ENCODE assay signal across 8 cellular contexts in genomic region chr14:75295061-75295461, GRCh38. TPM values are rescaled to one million over a fixed set of nuclear protein-coding genes. Genes with fewer than 3 reads are reported as not detected.
DNase-seq lines count a peak whose midpoint lies in the region; ATAC-seq and TF ChIP-seq lines count a peak whose summit lies in the region.

No MANE protein-coding gene starts in this region.

- H3K27me3 ChIP-seq in Caco-2 (replicated peaks; ENCODE audit: control insufficient read depth, insufficient read depth, low read length) (no peaks in the 10 kb centered on the region), Karpas-422 (ENCODE audit: low read length) (no peaks in the 10 kb centered on the region), parathyroid adenoma (ENCODE audit: control insufficient read depth, insufficient read depth, low read length) (no peaks in the 10 kb centered on the region)

- peak overlapping the region; percentile 71 for H3K4me3 Mint-ChIP-seq in Caco-2 (ENCODE audit: unreplicated experiment)

- peaks cover 6% of the 10 kb centered on the region for H3K4me1 Mint-ChIP-seq in Caco-2 (ENCODE audit: low read depth, unreplicated experiment)

- H3K27ac ChIP-seq in Karpas-422 (ENCODE audit: low read length): no peak overlapping the region
- H3K27ac ChIP-seq in parathyroid adenoma: peak overlapping the region; percentile 96

- intact Hi-C loops in Caco-2 (cut with micrococcal nuclease; ENCODE audit: unreplicated experiment): loop anchor here (1.0 to 10.0 kb wide), 3 partner anchors 16 to 168 kb away; partner anchors contain the start of genes FOS and NEK9
- intact Hi-C loops in left ventricle myocardium superior (cut with micrococcal nuclease): no loop called here

- H3K79me2 ChIP-seq in Karpas-422 (ENCODE audit: low read length) (no peaks in the 10 kb centered on the region), parathyroid adenoma (no peaks in the 10 kb centered on the region)

- H3K4me1 ChIP-seq in Caco-2 (peaks cover 24% of the 10 kb centered on the region), Karpas-422 (ENCODE audit: low read length) (peaks cover 27% of the 10 kb centered on the region), parathyroid adenoma (peaks cover 11% of the 10 kb centered on the region)

- H3K9me3 ChIP-seq in Caco-2 (no peaks in the 10 kb centered on the region), Karpas-422 (ENCODE audit: low read length) (no peaks in the 10 kb centered on the region), parathyroid adenoma (ENCODE audit: control insufficient read depth, low read length) (no peaks in the 10 kb centered on the region)

- H2AFZ ChIP-seq in Karpas-422 (ENCODE audit: low read length) (peak overlapping the region; percentile 78), parathyroid adenoma (peak overlapping the region; percentile 59)

- CTCF ChIA-PET in Caco-2 (lab: Charles Lee): interaction anchor here (0.7 to 3.4 kb wide), 5 partner anchors 11 to 163 kb away, joined by 3 to 36 read pairs (median 4); no protein-coding TSS in a partner anchor

- no peaks in the 10 kb centered on the region for H3K27me3 Mint-ChIP-seq in Caco-2 (ENCODE audit: insufficient read depth, unreplicated experiment)

- ATAC-seq in left ventricle myocardium superior (peak; percentile 51), HG02870 (IDR thresholded peaks at IDR 0.05; ENCODE audit: unreplicated experiment) (no peak), HG03432 (IDR thresholded peaks at IDR 0.05; ENCODE audit: unreplicated experiment) (no peak)

- no peaks in the 10 kb centered on the region for H3K9me3 Mint-ChIP-seq in Caco-2 (ENCODE audit: unreplicated experiment)

- DNase-seq in Caco-2 (peak; percentile 74 to 89), Karpas-422 (no peak), amniotic epithelial cell (ENCODE audit: low read depth) (peak; percentile 84), left ventricle myocardium superior (peak; percentile 72), NCI-H774 (lab: John Stamatoyannopoulos, UW) (no peak)

- H3K36me3 ChIP-seq in Caco-2 (ENCODE audit: control insufficient read depth, insufficient read depth, low read length) (no peaks in the 10 kb centered on the region), Karpas-422 (ENCODE audit: insufficient read depth, low read length) (no peaks in the 10 kb centered on the region), parathyroid adenoma (ENCODE audit: control insufficient read depth, insufficient read depth, low read length) (no peaks in the 10 kb centered on the region)

- no peaks in the 10 kb centered on the region for H3K9me2 ChIP-seq in Karpas-422 (replicated peaks; ENCODE audit: insufficient read depth, low read length)

- H3K36me3 Mint-ChIP-seq in Caco-2 (ENCODE audit: insufficient read depth, unreplicated experiment): peaks cover 9% of the 10 kb centered on the region

- no TSS peak for BruUV-seq in Caco-2 (replicated peaks; lab: Mats Ljungman, UMichigan)

- H3K9ac ChIP-seq in Karpas-422 (ENCODE audit: low read length): peak overlapping the region; percentile 71
- no peak overlapping the region for H3K9ac ChIP-seq in parathyroid adenoma

- H3K4me3 ChIP-seq in Caco-2 (ENCODE audit: low read depth, low read length) (peak overlapping the region; percentile 40), Karpas-422 (ENCODE audit: low read length) (peak overlapping the region; percentile 75), parathyroid adenoma (ENCODE audit: low read depth, low read length) (peak overlapping the region; percentile 79)

- no peak for TF ChIP-seq CTCF in Caco-2 (IDR thresholded peaks at IDR 0.05; ENCODE audit: insufficient read depth in 1 of 2, low read depth in 1 of 2, low read length in 1 of 2, severe bottlenecking in 1 of 2, unreplicated experiment in 1 of 2)
- no peak for TF ChIP-seq CTCF in parathyroid adenoma (IDR thresholded peaks at IDR 0.05)

- H3K27ac Mint-ChIP-seq in Caco-2 (ENCODE audit: unreplicated experiment): peak overlapping the region; percentile 86

- H4K20me1 ChIP-seq in Karpas-422 (ENCODE audit: insufficient read depth, low read depth, low read length): no peaks in the 10 kb centered on the region

- peak overlapping the region; percentile 92 for H3K4me2 ChIP-seq in Karpas-422 (ENCODE audit: low read depth, low read length, poor library complexity, severe bottlenecking)
- H3K4me2 ChIP-seq in parathyroid adenoma (ENCODE audit: low read length): peak overlapping the region; percentile 92

- POLR2A ChIA-PET in Caco-2 (lab: Charles Lee): interaction anchor here (0.6 to 5.9 kb wide), 5 partner anchors 12 to 168 kb away, joined by 4 to 99 read pairs (median 16); partner anchors contain the start of gene NEK9

RNA-seq across cellular contexts. Expression of gene FOS, which starts 16.4 kb away (rescaled TPM):
- total RNA-seq in Caco-2 (2022) (72.7 and 73.7 TPM in 2 replicates), left ventricle myocardium superior (25.4 TPM)
- total RNA-seq in Karpas-422 (2014; rRNA removed; shearing (Covaris generic); ENCODE audit: low replicate concordance): 3.8 and 5.5 TPM in 2 replicates

Comparison
In these comparisons a context has a peak if more than half of its experiments do, and no peak if none do; other contexts are left out.
1. DNase-seq: peak in Caco-2 (2 of 2), amniotic epithelial cell (single experiment) and left ventricle myocardium superior (single experiment); none in Karpas-422 (single experiment) and NCI-H774 (single experiment).
2. Peak in every context shown above with its lines, with median percentiles within 50 percentile points of each other: H3K4me3 ChIP-seq.